In the genomic region with DNA sequence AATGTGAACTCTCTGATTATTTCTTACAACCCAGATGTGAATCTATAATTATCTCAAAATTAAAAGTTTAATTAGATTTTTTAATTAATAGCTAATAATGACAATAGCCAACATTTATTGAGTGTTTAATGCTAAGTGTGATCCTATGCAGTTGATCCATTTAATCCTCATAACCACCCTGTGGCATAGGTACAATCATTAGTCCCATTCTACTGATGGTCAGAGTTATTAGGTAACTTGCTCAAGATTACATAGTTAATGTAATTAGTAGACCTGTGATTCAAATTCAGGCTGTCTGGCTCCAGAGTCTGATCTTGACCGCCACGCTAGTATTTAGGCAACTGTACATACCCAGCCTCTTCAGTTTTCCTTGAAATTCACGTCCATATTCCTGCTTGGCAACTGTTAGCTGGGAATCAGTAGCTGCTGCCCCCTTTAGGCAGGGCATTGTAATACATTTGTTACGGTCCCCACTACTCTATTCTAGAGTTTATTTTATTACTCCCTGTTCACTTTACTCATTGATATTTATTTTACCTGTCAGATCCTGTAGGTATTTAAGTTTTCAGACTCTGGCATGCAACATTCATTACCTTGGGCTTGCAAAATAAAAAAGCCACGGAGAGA, we compare ENCODE assay signal across 8 cellular contexts. TPM values are rescaled to one million over a fixed set of nuclear protein-coding genes. Genes with fewer than 3 reads are reported as not detected.
DNase-seq lines count a peak whose midpoint lies in the region; ATAC-seq and TF ChIP-seq lines count a peak whose summit lies in the region.

No MANE protein-coding gene starts in this region.

- POLR2A ChIA-PET in activated CD4-positive, alpha-beta memory T cell treated with anti-CD3 and anti-CD28 coated beads for 36 hours (lab: Charles Lee) = no interaction called here
- POLR2A ChIA-PET in activated CD4-positive, alpha-beta memory T cell treated with anti-CD3 and anti-CD28 coated beads, Interleukin-2, amount 10 ng/mL, durations not matched to agents 7 days and 5 days (lab: Charles Lee) = no interaction called here

- no peaks in the 10 kb centered on the region for H3K36me3 Mint-ChIP-seq in activated CD4-positive, alpha-beta memory T cell treated with anti-CD3 and anti-CD28 coated beads for 36 hours
- H3K36me3 Mint-ChIP-seq in activated CD4-positive, alpha-beta memory T cell treated with anti-CD3 and anti-CD28 coated beads, Interleukin-2, amount 10 ng/mL, durations not matched to agents 7 days and 5 days (ENCODE audit: low read depth) = no peaks in the 10 kb centered on the region

- H3K9me3 Mint-ChIP-seq in activated CD4-positive, alpha-beta memory T cell treated with anti-CD3 and anti-CD28 coated beads for 36 hours = no peaks in the 10 kb centered on the region
- no peaks in the 10 kb centered on the region for H3K9me3 Mint-ChIP-seq in activated CD4-positive, alpha-beta memory T cell treated with anti-CD3 and anti-CD28 coated beads, Interleukin-2, amount 10 ng/mL, durations not matched to agents 7 days and 5 days

- no peaks in the 10 kb centered on the region for H3K79me2 ChIP-seq in Loucy (ENCODE audit: insufficient read depth, low read length)

- no peak overlapping the region for H3K27ac ChIP-seq in gastrocnemius medialis

- no peak overlapping the region for H3K4me2 ChIP-seq in Loucy (ENCODE audit: low read depth, low read length, poor library complexity, severe bottlenecking)

- intact Hi-C loops in activated CD4-positive, alpha-beta memory T cell treated with anti-CD3 and anti-CD28 coated beads for 36 hours (cut with micrococcal nuclease) = no loop called here
- intact Hi-C loops in gastrocnemius medialis (cut with DNase I; ENCODE audit: low total_unique reads) = no loop called here

- no peak for ATAC-seq in gastrocnemius medialis
- no peak for ATAC-seq in GM18498 (IDR thresholded peaks at IDR 0.05; ENCODE audit: unreplicated experiment)
- no peak for ATAC-seq in HG02870 (IDR thresholded peaks at IDR 0.05; ENCODE audit: unreplicated experiment)
- no peak for ATAC-seq in GM18867 (IDR thresholded peaks at IDR 0.05; ENCODE audit: unreplicated experiment)

- H3K36me3 ChIP-seq in Loucy (ENCODE audit: insufficient read depth, low read length) (no peaks in the 10 kb centered on the region), gastrocnemius medialis (no peaks in the 10 kb centered on the region)

- no peaks in the 10 kb centered on the region for H3K4me1 Mint-ChIP-seq in activated CD4-positive, alpha-beta memory T cell treated with anti-CD3 and anti-CD28 coated beads for 36 hours (ENCODE audit: low read depth)
- no peaks in the 10 kb centered on the region for H3K4me1 Mint-ChIP-seq in activated CD4-positive, alpha-beta memory T cell treated with anti-CD3 and anti-CD28 coated beads, Interleukin-2, amount 10 ng/mL, durations not matched to agents 7 days and 5 days

- no peak overlapping the region for H2AFZ ChIP-seq in Loucy (ENCODE audit: low read length)

- DNase-seq in activated CD4-positive, alpha-beta memory T cell treated with anti-CD3 and anti-CD28 coated beads for 36 hours = peak; percentile 23
- no peak for DNase-seq in activated CD4-positive, alpha-beta memory T cell treated with anti-CD3 and anti-CD28 coated beads, Interleukin-2, amount 10 ng/mL, durations not matched to agents 7 days and 5 days
- DNase-seq in dedifferentiated amniotic fluid mesenchymal stem cell (ENCODE audit: extremely low spot score) = peak; percentile 5
- no peak for DNase-seq in gastrocnemius medialis

- H3K9ac ChIP-seq in Loucy (ENCODE audit: low read depth, low read length, poor library complexity, severe bottlenecking) = no peak overlapping the region

- H3K4me3 Mint-ChIP-seq in activated CD4-positive, alpha-beta memory T cell treated with anti-CD3 and anti-CD28 coated beads for 36 hours = no peak overlapping the region
- H3K4me3 Mint-ChIP-seq in activated CD4-positive, alpha-beta memory T cell treated with anti-CD3 and anti-CD28 coated beads, Interleukin-2, amount 10 ng/mL, durations not matched to agents 7 days and 5 days = no peak overlapping the region

- CTCF ChIA-PET in activated CD4-positive, alpha-beta memory T cell treated with anti-CD3 and anti-CD28 coated beads for 36 hours (lab: Charles Lee) = interaction anchor here (0.5 to 1.5 kb wide), 9 partner anchors 10 to 287 kb away, joined by 3 to 5 read pairs (median 3); no protein-coding TSS in a partner anchor
- CTCF ChIA-PET in activated CD4-positive, alpha-beta memory T cell treated with anti-CD3 and anti-CD28 coated beads, Interleukin-2, amount 10 ng/mL, durations not matched to agents 7 days and 5 days (lab: Charles Lee) = interaction anchor here (1.0 kb wide), 2 partner anchors 14 to 22 kb away, joined by 3 read pairs; no protein-coding TSS in a partner anchor

- H3K27me3 Mint-ChIP-seq in activated CD4-positive, alpha-beta memory T cell treated with anti-CD3 and anti-CD28 coated beads for 36 hours = no peaks in the 10 kb centered on the region
- H3K27me3 Mint-ChIP-seq in activated CD4-positive, alpha-beta memory T cell treated with anti-CD3 and anti-CD28 coated beads, Interleukin-2, amount 10 ng/mL, durations not matched to agents 7 days and 5 days = peaks cover 3% of the 10 kb centered on the region

- no peaks in the 10 kb centered on the region for H3F3A ChIP-seq in Loucy (ENCODE audit: low read depth)

- no peaks in the 10 kb centered on the region for H3K9me3 ChIP-seq in Loucy (ENCODE audit: insufficient read depth, low read depth, low read length)
- H3K9me3 ChIP-seq in gastrocnemius medialis = no peaks in the 10 kb centered on the region

- no peak overlapping the region for H3K27ac Mint-ChIP-seq in activated CD4-positive, alpha-beta memory T cell treated with anti-CD3 and anti-CD28 coated beads for 36 hours
- no peak overlapping the region for H3K27ac Mint-ChIP-seq in activated CD4-positive, alpha-beta memory T cell treated with anti-CD3 and anti-CD28 coated beads, Interleukin-2, amount 10 ng/mL, durations not matched to agents 7 days and 5 days

- H3K27me3 ChIP-seq in Loucy (ENCODE audit: insufficient read depth, low read length, poor library complexity, severe bottlenecking) = no peaks in the 10 kb centered on the region
- no peaks in the 10 kb centered on the region for H3K27me3 ChIP-seq in gastrocnemius medialis

- no peak for TF ChIP-seq POLR2A in gastrocnemius medialis (IDR thresholded peaks at IDR 0.05)

- in situ Hi-C loops in gastrocnemius medialis (cut with MboI; ENCODE audit: low sequenced_read_pairs in 4 of 4) = no loop called here

- H3K4me3 ChIP-seq in Loucy (ENCODE audit: low read length, poor library complexity, severe bottlenecking) (no peak overlapping the region), gastrocnemius medialis (no peak overlapping the region)

- H4K20me1 ChIP-seq in Loucy (ENCODE audit: insufficient read depth, low read length, poor library complexity, severe bottlenecking) = no peaks in the 10 kb centered on the region

- TF ChIP-seq CTCF in Loucy (conservative IDR thresholded peaks at IDR 0.05; ENCODE audit: low read length) (peak; percentile 89), gastrocnemius medialis (IDR thresholded peaks at IDR 0.05 in 4 of 5, conservative IDR thresholded peaks at IDR 0.05 in 1 of 5) (peak; percentile 18 to 62 (median 35))

- H3K4me1 ChIP-seq in Loucy (ENCODE audit: insufficient read depth, low read length, poor library complexity, severe bottlenecking) (no peaks in the 10 kb centered on the region), gastrocnemius medialis (no peaks in the 10 kb centered on the region)

- no peaks in the 10 kb centered on the region for H3K9me2 ChIP-seq in Loucy (replicated peaks; ENCODE audit: low read depth, low read length)

RNA-seq across cellular contexts. Expression of a gene that starts 20.6 kb away (rescaled TPM):
- 1 to 10 TPM; 1.8 to 3.0 TPM for total RNA-seq in activated CD4-positive, alpha-beta memory T cell treated with anti-CD3 and anti-CD28 coated beads for 36 hours
- under 1 TPM; 0.60 to 0.80 TPM for total RNA-seq in activated CD4-positive, alpha-beta memory T cell treated with anti-CD3 and anti-CD28 coated beads, Interleukin-2, amount 10 ng/mL, durations not matched to agents 7 days and 5 days
- total RNA-seq in gastrocnemius medialis = 1 to 10 TPM in 2 of 4 donors, under 1 TPM in 2; 0.20 to 1.9 (median 1.1) TPM

RNA-seq across cellular contexts. Expression of a gene that starts 51.1 kb away (rescaled TPM):
- total RNA-seq in activated CD4-positive, alpha-beta memory T cell treated with anti-CD3 and anti-CD28 coated beads for 36 hours = 10 to 100 TPM; 54.9 to 63.8 TPM
- 10 to 100 TPM; 62.4 to 66.2 TPM for total RNA-seq in activated CD4-positive, alpha-beta memory T cell treated with anti-CD3 and anti-CD28 coated beads, Interleukin-2, amount 10 ng/mL, durations not matched to agents 7 days and 5 days
- 100 to 1,000 TPM in 3 of 4 donors, 10 to 100 TPM in 1; 64.3 to 211 (median 138) TPM for total RNA-seq in gastrocnemius medialis

Comparison
In these comparisons a context has a peak if more than half of its experiments do, and no peak if none do; other contexts are left out.
1. DNase-seq: peak in activated CD4-positive, alpha-beta memory T cell treated with anti-CD3 and anti-CD28 coated beads for 36 hours (single experiment) and dedifferentiated amniotic fluid mesenchymal stem cell (single experiment); none in activated CD4-positive, alpha-beta memory T cell treated with anti-CD3 and anti-CD28 coated beads, Interleukin-2, amount 10 ng/mL, durations not matched to agents 7 days and 5 days (single experiment) and gastrocnemius medialis (0 of 2).